21 cellular contexts compared by ENCODE assay signal in genomic region chr6:145204258-145204766, GRCh38.
"Had no signal": no experiment of that assay in that cellular context is flagged by ENCODE, and none has a peak within 500 bp of the region (broad histone marks: within the 10 kb centered on the region; RNA-seq: fewer than 3 reads in every experiment).

No MANE protein-coding gene starts in this region.

- ATAC-seq: activated CD4-positive, alpha-beta T cell treated with anti-CD3 and anti-CD28 coated beads for 36 hours; activated T-cell treated with anti-CD3 and anti-CD28 coated beads, Interleukin-2, amount 50 U/mL, for 72 hours; PC-3 had no signal

- DNase-seq: activated CD4-positive, alpha-beta memory T cell treated with anti-CD3 and anti-CD28 coated beads, Interleukin-2, amount 10 ng/mL, durations not matched to agents 7 days and 5 days; activated CD4-positive, alpha-beta T cell treated with anti-CD3 and anti-CD28 coated beads for 36 hours; activated CD4-positive, alpha-beta T cell treated with anti-CD3 and anti-CD28 coated beads, Interleukin-2, amount 50 U/mL, for 1 hour; activated naive CD4-positive, alpha-beta T cell treated with anti-CD3 and anti-CD28 coated beads, Interleukin-2, amount 50 U/mL, for 16 hours; activated naive CD8-positive, alpha-beta T cell treated with anti-CD3 and anti-CD28 coated beads, Interleukin-2, amount 10 ng/mL, durations not matched to agents 7 days and 5 days; activated T-cell treated with anti-CD3 and anti-CD28 coated beads, Interleukin-2, amount 50 U/mL, for 72 hours; aorta; central memory CD4-positive, alpha-beta T cell; Kasumi-1; KBM-7; NCI-H1048; NCI-H146; NCI-H187 treated with DMSO at 0.1 percent for 48 hours; NCI-H2081 treated with DMSO at 0.1 percent for 48 hours; NCI-H446; NCI-H524; PC-3; SHP77; T-helper 1 cell; WERI-Rb-1 had no signal

- H3K36me3 ChIP-seq: SJSA1, WERI-Rb-1 had no signal

- H3K4me3 ChIP-seq: SJSA1 had no signal

- H3K27me3 ChIP-seq: SJSA1 had no signal

- H3K27ac ChIP-seq: SJSA1, WERI-Rb-1 had no signal

- H3K9me3 ChIP-seq: SJSA1 had no signal
